Comparison of ENCODE assay signal across 1 cellular context in genomic region chr1:164518692-164519332, GRCh38.
TF ChIP-seq lines count a peak whose summit lies in the region.

No MANE protein-coding gene starts in this region.

TF ChIP-seq in GM23338, 12 proteins besides CTCF, POLR2A, EP300 and RAD21 (continued from another document):
- TF ChIP-seq, protein P1, sequence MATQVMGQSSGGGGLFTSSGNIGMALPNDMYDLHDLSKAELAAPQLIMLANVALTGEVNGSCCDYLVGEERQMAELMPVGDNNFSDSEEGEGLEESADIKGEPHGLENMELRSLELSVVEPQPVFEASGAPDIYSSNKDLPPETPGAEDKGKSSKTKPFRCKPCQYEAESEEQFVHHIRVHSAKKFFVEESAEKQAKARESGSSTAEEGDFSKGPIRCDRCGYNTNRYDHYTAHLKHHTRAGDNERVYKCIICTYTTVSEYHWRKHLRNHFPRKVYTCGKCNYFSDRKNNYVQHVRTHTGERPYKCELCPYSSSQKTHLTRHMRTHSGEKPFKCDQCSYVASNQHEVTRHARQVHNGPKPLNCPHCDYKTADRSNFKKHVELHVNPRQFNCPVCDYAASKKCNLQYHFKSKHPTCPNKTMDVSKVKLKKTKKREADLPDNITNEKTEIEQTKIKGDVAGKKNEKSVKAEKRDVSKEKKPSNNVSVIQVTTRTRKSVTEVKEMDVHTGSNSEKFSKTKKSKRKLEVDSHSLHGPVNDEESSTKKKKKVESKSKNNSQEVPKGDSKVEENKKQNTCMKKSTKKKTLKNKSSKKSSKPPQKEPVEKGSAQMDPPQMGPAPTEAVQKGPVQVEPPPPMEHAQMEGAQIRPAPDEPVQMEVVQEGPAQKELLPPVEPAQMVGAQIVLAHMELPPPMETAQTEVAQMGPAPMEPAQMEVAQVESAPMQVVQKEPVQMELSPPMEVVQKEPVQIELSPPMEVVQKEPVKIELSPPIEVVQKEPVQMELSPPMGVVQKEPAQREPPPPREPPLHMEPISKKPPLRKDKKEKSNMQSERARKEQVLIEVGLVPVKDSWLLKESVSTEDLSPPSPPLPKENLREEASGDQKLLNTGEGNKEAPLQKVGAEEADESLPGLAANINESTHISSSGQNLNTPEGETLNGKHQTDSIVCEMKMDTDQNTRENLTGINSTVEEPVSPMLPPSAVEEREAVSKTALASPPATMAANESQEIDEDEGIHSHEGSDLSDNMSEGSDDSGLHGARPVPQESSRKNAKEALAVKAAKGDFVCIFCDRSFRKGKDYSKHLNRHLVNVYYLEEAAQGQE (IDR thresholded peaks at IDR 0.05; ENCODE audit: unreplicated experiment): no peak
- TF ChIP-seq POLR2AphosphoS5 (IDR thresholded peaks at IDR 0.05; ENCODE audit: low read depth): no peak
- TF ChIP-seq, protein P2, sequence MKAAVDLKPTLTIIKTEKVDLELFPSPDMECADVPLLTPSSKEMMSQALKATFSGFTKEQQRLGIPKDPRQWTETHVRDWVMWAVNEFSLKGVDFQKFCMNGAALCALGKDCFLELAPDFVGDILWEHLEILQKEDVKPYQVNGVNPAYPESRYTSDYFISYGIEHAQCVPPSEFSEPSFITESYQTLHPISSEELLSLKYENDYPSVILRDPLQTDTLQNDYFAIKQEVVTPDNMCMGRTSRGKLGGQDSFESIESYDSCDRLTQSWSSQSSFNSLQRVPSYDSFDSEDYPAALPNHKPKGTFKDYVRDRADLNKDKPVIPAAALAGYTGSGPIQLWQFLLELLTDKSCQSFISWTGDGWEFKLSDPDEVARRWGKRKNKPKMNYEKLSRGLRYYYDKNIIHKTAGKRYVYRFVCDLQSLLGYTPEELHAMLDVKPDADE (IDR thresholded peaks at IDR 0.05): no peak
- no peak for TF ChIP-seq EZH2 (IDR thresholded peaks at IDR 0.05; ENCODE audit: low read depth, unreplicated experiment)
- TF ChIP-seq ZNF331 (CRISPR knock-in tag; IDR thresholded peaks at IDR 0.05; ENCODE audit: low read depth): no peak
- no peak for TF ChIP-seq STAT1 (IDR thresholded peaks at IDR 0.05; ENCODE audit: unreplicated experiment)
- no peak for TF ChIP-seq ZNF114 (CRISPR knock-in tag; IDR thresholded peaks at IDR 0.05)
- TF ChIP-seq ZNF462 (CRISPR knock-in tag; IDR thresholded peaks at IDR 0.05): no peak
- TF ChIP-seq EZH2phosphoT487 (IDR thresholded peaks at IDR 0.05; ENCODE audit: unreplicated experiment): no peak
- no peak for TF ChIP-seq JUNB (IDR thresholded peaks at IDR 0.05; ENCODE audit: unreplicated experiment)
